Comparison of ENCODE assay signal across 8 cellular contexts in genomic region chr19:21835429-21835809, GRCh38. TPM values are rescaled to one million over a fixed set of nuclear protein-coding genes. Genes with fewer than 3 reads are reported as not detected.
DNase-seq lines count a peak whose midpoint lies in the region; ATAC-seq and TF ChIP-seq lines count a peak whose summit lies in the region.

No MANE protein-coding gene starts in this region.

- peaks cover 0 to 3% (median 0%) of the 10 kb centered on the region in 3 donors for H3K36me3 ChIP-seq in Peyer's patch
- H3K36me3 ChIP-seq in esophagus muscularis mucosa = peaks cover 0 to 11% (median under 1%) of the 10 kb centered on the region in 4 donors

- DNase-seq in GM12864 (ENCODE audit: low read depth) = no peak
- no peak for DNase-seq in Peyer's patch
- DNase-seq in esophagus muscularis mucosa (ENCODE audit: extremely low spot score) = no peak
- DNase-seq in posterior vena cava (ENCODE audit: low spot score) = peak; percentile 81
- DNase-seq in midbrain (lab: John Stamatoyannopoulos, UW) = no peak
- no peak for DNase-seq in NCI-H146 treated with DMSO at 0.1 percent for 48 hours (lab: John Stamatoyannopoulos, UW; ENCODE audit: unreplicated experiment)

- ATAC-seq in HG03354 (IDR thresholded peaks at IDR 0.05; ENCODE audit: poor library complexity, severe bottlenecking, unreplicated experiment) (no peak), GM18519 (IDR thresholded peaks at IDR 0.05; ENCODE audit: low FRiP score, unreplicated experiment) (no peak)

- H3K4me1 ChIP-seq in Peyer's patch (peaks cover 0 to 5% (median 0%) of the 10 kb centered on the region in 4 donors), esophagus muscularis mucosa (peaks cover 6 to 17% (median 10%) of the 10 kb centered on the region in 4 donors)

- WGBS in esophagus muscularis mucosa = 11% methylated on average over 22 of the region's 23 CpGs

- TF ChIP-seq CTCF in GM12864 (IDR thresholded peaks at IDR 0.05; ENCODE audit: low read depth, low read length, missing control alignments) = no peak
- TF ChIP-seq CTCF in Peyer's patch (IDR thresholded peaks at IDR 0.05) = no peak
- TF ChIP-seq CTCF in esophagus muscularis mucosa (IDR thresholded peaks at IDR 0.05) = no peak

- intact Hi-C loops in esophagus muscularis mucosa (cut with DNase I) = no loop called here
- intact Hi-C loops in posterior vena cava (cut with DNase I) = no loop called here

- H3K9me3 ChIP-seq in Peyer's patch (no peaks in the 10 kb centered on the region), esophagus muscularis mucosa (peaks cover 0 to 11% (median 0%) of the 10 kb centered on the region in 4 donors)

- H3K27ac ChIP-seq in Peyer's patch (peak overlapping the region; percentile 84 to 94 (median 90)), esophagus muscularis mucosa (replicated peaks in 1 of 4) (peak overlapping the region; percentile 86 to 93 (median 90))

- H3K4me3 ChIP-seq in GM12864 (ENCODE audit: low read depth, low read length) (peak overlapping the region; percentile 74), Peyer's patch (peak overlapping the region; percentile 52 to 83 (median 73)), esophagus muscularis mucosa (peak overlapping the region; percentile 68 to 88 (median 74))

- TF ChIP-seq POLR2A in Peyer's patch (IDR thresholded peaks at IDR 0.05) (no peak), esophagus muscularis mucosa (IDR thresholded peaks at IDR 0.05; ENCODE audit: low read depth) (no peak)

- TF ChIP-seq EP300 in esophagus muscularis mucosa (IDR thresholded peaks at IDR 0.05) = no peak

- H3K27me3 ChIP-seq in Peyer's patch = no peaks in the 10 kb centered on the region
- H3K27me3 ChIP-seq in esophagus muscularis mucosa = no peaks in the 10 kb centered on the region

RNA-seq across cellular contexts. Expression of gene ZNF43, which starts 0.6 kb away (rescaled TPM):
- total RNA-seq in Peyer's patch (10 to 100 TPM; 11.4 to 45.4 (median 13.0) TPM), esophagus muscularis mucosa (10 to 100 TPM in 1 of 4 donors, 1 to 10 TPM in 3; 7.6 to 10.4 (median 8.1) TPM), posterior vena cava (10 to 100 TPM; 12.3 to 13.9 TPM)
